33 cellular contexts compared by ENCODE assay signal in genomic region chr14:100450736-100451135, GRCh38.
"Had no signal": no experiment of that assay in that cellular context is flagged by ENCODE, and none has a peak within 500 bp of the region (broad histone marks: within the 10 kb centered on the region; RNA-seq: fewer than 3 reads in every experiment).

No MANE protein-coding gene starts in this region.

- H3K4me3 Mint-ChIP-seq: activated B cell treated with CpG ODN at 0.5 μM for 24 hours; activated CD8-positive, alpha-beta T cell treated with anti-CD3 and anti-CD28 coated beads for 36 hours; activated naive CD4-positive, alpha-beta T cell treated with anti-CD3 and anti-CD28 coated beads, Interleukin-2, amount 50 U/mL, for 24 hours; activated naive CD8-positive, alpha-beta T cell treated with anti-CD3 and anti-CD28 coated beads for 36 hours; activated naive CD8-positive, alpha-beta T cell treated with anti-CD3 and anti-CD28 coated beads, Interleukin-2, amount 50 U/mL, for 24 hours; activated T-cell treated with anti-CD3 and anti-CD28 coated beads, Interleukin-2, amount 50 U/mL, for 4 hours; activated T-helper 17 cell treated with anti-CD3 and anti-CD28 coated beads, Interleukin-2, amount 50 U/mL, for 72 hours; T-helper 17 cell; T-helper 2 cell treated with Interferon-gamma antibody and Interleukin-4, amounts not matched to agents 5 μg/mL and 100 μg/mL, for 36 hours had no signal

- H3K36me3 ChIP-seq: adrenal gland, esophagus muscularis mucosa, gastrocnemius medialis, heart left ventricle, WERI-Rb-1 had no signal

- H3K36me3 Mint-ChIP-seq: activated naive CD8-positive, alpha-beta T cell treated with anti-CD3 and anti-CD28 coated beads for 36 hours had no signal

- H3K27me3 Mint-ChIP-seq: activated B cell treated with CpG ODN at 0.5 μM for 24 hours; activated CD8-positive, alpha-beta T cell treated with anti-CD3 and anti-CD28 coated beads for 36 hours; activated naive CD4-positive, alpha-beta T cell treated with anti-CD3 and anti-CD28 coated beads, Interleukin-2, amount 50 U/mL, for 24 hours; activated naive CD8-positive, alpha-beta T cell treated with anti-CD3 and anti-CD28 coated beads for 36 hours; activated naive CD8-positive, alpha-beta T cell treated with anti-CD3 and anti-CD28 coated beads, Interleukin-2, amount 50 U/mL, for 24 hours; activated T-helper 17 cell treated with anti-CD3 and anti-CD28 coated beads, Interleukin-2, amount 50 U/mL, for 72 hours; T-helper 17 cell had no signal

- H3K9me3 ChIP-seq: adrenal gland, body of pancreas, esophagus muscularis mucosa, gastrocnemius medialis, heart left ventricle had no signal

- H3K27me3 ChIP-seq: adrenal gland, body of pancreas, esophagus muscularis mucosa, foreskin keratinocyte, gastrocnemius medialis, heart left ventricle had no signal

- H3K27ac ChIP-seq: adrenal gland, body of pancreas, esophagus muscularis mucosa, foreskin keratinocyte, gastrocnemius medialis, heart left ventricle, WERI-Rb-1 had no signal

- H3K4me1 Mint-ChIP-seq: activated T-helper 17 cell treated with anti-CD3 and anti-CD28 coated beads, Interleukin-2, amount 50 U/mL, for 72 hours had no signal

- H3K4me3 ChIP-seq: adrenal gland, body of pancreas, esophagus muscularis mucosa, gastrocnemius medialis, heart left ventricle had no signal

- H3K9me3 Mint-ChIP-seq: activated B cell treated with CpG ODN at 0.5 μM for 24 hours; activated CD8-positive, alpha-beta T cell treated with anti-CD3 and anti-CD28 coated beads for 36 hours; activated naive CD4-positive, alpha-beta T cell treated with anti-CD3 and anti-CD28 coated beads, Interleukin-2, amount 50 U/mL, for 24 hours; activated naive CD8-positive, alpha-beta T cell treated with anti-CD3 and anti-CD28 coated beads for 36 hours; activated naive CD8-positive, alpha-beta T cell treated with anti-CD3 and anti-CD28 coated beads, Interleukin-2, amount 50 U/mL, for 24 hours; activated T-cell treated with anti-CD3 and anti-CD28 coated beads, Interleukin-2, amount 50 U/mL, for 4 hours; activated T-helper 17 cell treated with anti-CD3 and anti-CD28 coated beads, Interleukin-2, amount 50 U/mL, for 72 hours; T-helper 2 cell treated with Interferon-gamma antibody and Interleukin-4, amounts not matched to agents 5 μg/mL and 100 μg/mL, for 36 hours had no signal

- DNase-seq: activated B cell treated with CpG ODN at 0.5 μM for 24 hours; activated CD4-positive, alpha-beta T cell treated with anti-CD3 and anti-CD28 coated beads for 48 hours; activated CD4-positive, alpha-beta T cell treated with anti-CD3 and anti-CD28 coated beads, Interleukin-2, amount 50 U/mL, for 1 hour; activated CD4-positive, alpha-beta T cell treated with anti-CD3 and anti-CD28 coated beads, Interleukin-2, amount 50 U/mL, for 48 hours; activated CD8-positive, alpha-beta memory T cell treated with anti-CD3 and anti-CD28 coated beads for 24 hours; activated CD8-positive, alpha-beta T cell treated with anti-CD3 and anti-CD28 coated beads for 36 hours; activated effector memory CD4-positive, alpha-beta T cell treated with Interleukin-2 at 50 U/mL for 16 hours; activated gamma-delta T cell treated with Interleukin-2 at 50 U/mL for 16 hours; activated naive CD4-positive, alpha-beta T cell treated with Interleukin-2 at 50 U/mL for 16 hours; activated naive CD8-positive, alpha-beta T cell treated with anti-CD3 and anti-CD28 coated beads for 36 hours; activated naive CD8-positive, alpha-beta T cell treated with anti-CD3 and anti-CD28 coated beads, Interleukin-2, amount 50 U/mL, for 24 hours; activated T-cell treated with anti-CD3 and anti-CD28 coated beads, Interleukin-2, amount 50 U/mL, for 4 hours; amygdala; aorta; body of pancreas; caudate nucleus; cortex of kidney; dermis blood vessel endothelial cell; effector CD4-positive, alpha-beta T cell; foreskin keratinocyte; gastrocnemius medialis; glutamatergic neuron; heart left ventricle; T-helper 1 cell; T-helper 17 cell; T1000; WERI-Rb-1 had no signal

- H3K4me1 ChIP-seq: esophagus muscularis mucosa, foreskin keratinocyte, gastrocnemius medialis, heart left ventricle had no signal

- H3K27ac Mint-ChIP-seq: activated B cell treated with CpG ODN at 0.5 μM for 24 hours; activated CD8-positive, alpha-beta T cell treated with anti-CD3 and anti-CD28 coated beads for 36 hours; activated naive CD4-positive, alpha-beta T cell treated with anti-CD3 and anti-CD28 coated beads, Interleukin-2, amount 50 U/mL, for 24 hours; activated naive CD8-positive, alpha-beta T cell treated with anti-CD3 and anti-CD28 coated beads for 36 hours; activated naive CD8-positive, alpha-beta T cell treated with anti-CD3 and anti-CD28 coated beads, Interleukin-2, amount 50 U/mL, for 24 hours; activated T-helper 17 cell treated with anti-CD3 and anti-CD28 coated beads, Interleukin-2, amount 50 U/mL, for 72 hours; T-helper 17 cell; T-helper 2 cell treated with Interferon-gamma antibody and Interleukin-4, amounts not matched to agents 5 μg/mL and 100 μg/mL, for 36 hours had no signal

- ATAC-seq: activated CD4-positive, CD25-positive, alpha-beta regulatory T cell treated with anti-CD3 and anti-CD28 coated beads, Interleukin-2, amount 50 U/mL, for 24 hours; activated CD8-positive, alpha-beta T cell treated with anti-CD3 and anti-CD28 coated beads for 36 hours; activated naive CD8-positive, alpha-beta T cell treated with anti-CD3 and anti-CD28 coated beads, Interleukin-2, amount 50 U/mL, for 24 hours; activated T-cell treated with anti-CD3 and anti-CD28 coated beads, Interleukin-2, amount 50 U/mL, for 4 hours; activated T-helper 17 cell treated with anti-CD3 and anti-CD28 coated beads, Interleukin-2, amount 50 U/mL, for 72 hours; body of pancreas; foreskin keratinocyte; gastrocnemius medialis; heart left ventricle; T-helper 17 cell had no signal
